ENCODE assay signal across 7 cellular contexts in the genomic region with DNA sequence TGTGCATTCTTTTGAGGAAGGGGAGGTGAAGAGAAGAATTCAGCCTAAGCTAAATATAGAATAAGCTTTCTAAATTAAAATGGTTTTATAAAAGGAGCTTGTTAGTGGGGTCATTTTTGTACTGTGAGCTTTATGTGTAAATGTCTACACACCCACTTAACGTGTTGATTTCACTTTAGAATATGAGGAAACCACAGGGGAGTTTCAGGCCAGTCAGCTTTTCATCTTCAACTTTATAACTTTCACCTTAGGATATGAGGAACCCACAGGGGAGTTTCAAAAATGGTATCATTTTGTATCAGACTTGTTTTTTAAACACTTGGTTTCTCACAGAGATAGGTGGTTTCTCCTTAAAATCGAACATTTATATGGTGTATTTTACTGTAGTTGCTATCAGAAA.
DNase-seq lines count a peak whose midpoint lies in the region; ATAC-seq, FAIRE-seq and TF ChIP-seq lines count a peak whose summit lies in the region.
"Not testable (repeated sequence)": the region's sequence is repeated elsewhere in the genome, so short reads cannot be mapped to it uniquely, and the experiment has no call there.

No MANE protein-coding gene starts in this region.

- H3K4me1 Mint-ChIP-seq in activated T-helper 17 cell treated with anti-CD3 and anti-CD28 coated beads, Interleukin-2, amount 50 U/mL, for 72 hours: not testable (repeated sequence)
- peaks cover 9 to 12% of the 10 kb centered on the region in 2 donors for H3K4me1 Mint-ChIP-seq in natural killer cell

- H3K4me3 ChIP-seq in Peyer's patch (peak overlapping the region in 3 of 4 donors; percentile 60 to 67 (median 63)), bronchial epithelial cell (ENCODE audit: low read depth, low read length) (peak overlapping the region; percentile 41), gastroesophageal sphincter (peak overlapping the region; percentile 69 to 71), spleen (peak overlapping the region in 6 of 8 donors; percentile 37 to 77 (median 58))

- not testable (repeated sequence) for TF ChIP-seq CTCF in Peyer's patch (IDR thresholded peaks at IDR 0.05); bronchial epithelial cell (IDR thresholded peaks at IDR 0.05; ENCODE audit: insufficient read depth, low read length, severe bottlenecking); gastroesophageal sphincter (IDR thresholded peaks at IDR 0.05); natural killer cell (IDR thresholded peaks at IDR 0.05); spleen (IDR thresholded peaks at IDR 0.05 in 8 of 11, conservative IDR thresholded peaks at IDR 0.05 in 3 of 11)

- H3K4me3 Mint-ChIP-seq in activated T-helper 17 cell treated with anti-CD3 and anti-CD28 coated beads, Interleukin-2, amount 50 U/mL, for 72 hours: peak overlapping the region; percentile 72
- H3K4me3 Mint-ChIP-seq in natural killer cell: peak overlapping the region; percentile 95

- not testable (repeated sequence) for H3K27me3 ChIP-seq in Peyer's patch; bronchial epithelial cell (ENCODE audit: control insufficient read depth, insufficient read depth, low read length); gastroesophageal sphincter; spleen (replicated peaks in 1 of 7)

- 10% methylated on average over 2 of the region's 2 CpGs for WGBS in gastroesophageal sphincter (ENCODE audit: low coverage in 1 of 2), 2 donors
- WGBS in spleen, 5 donors: 0 to 20% (median 3%) methylated on average over 1 to 2 of the region's 2 CpGs

- H3K27me3 Mint-ChIP-seq in activated T-helper 17 cell treated with anti-CD3 and anti-CD28 coated beads, Interleukin-2, amount 50 U/mL, for 72 hours; natural killer cell (ENCODE audit: low read depth in 2 of 2): not testable (repeated sequence)

- H3K9me3 ChIP-seq in Peyer's patch, gastroesophageal sphincter, spleen: not testable (repeated sequence)

- not testable (repeated sequence) for FAIRE-seq in bronchial epithelial cell (lab: Jason Lieb, UNC)

- H3K36me3 Mint-ChIP-seq in activated T-helper 17 cell treated with anti-CD3 and anti-CD28 coated beads, Interleukin-2, amount 50 U/mL, for 72 hours (ENCODE audit: low read depth); natural killer cell: not testable (repeated sequence)

- DNase-seq in Peyer's patch; bronchial epithelial cell (ENCODE audit: low read depth); natural killer cell; spleen: not testable (repeated sequence)

- H3K4me1 ChIP-seq in Peyer's patch, gastroesophageal sphincter: not testable (repeated sequence)
- peaks cover 0 to 19% (median 3%) of the 10 kb centered on the region in 6 donors for H3K4me1 ChIP-seq in spleen

- not testable (repeated sequence) for H3K9me3 Mint-ChIP-seq in activated T-helper 17 cell treated with anti-CD3 and anti-CD28 coated beads, Interleukin-2, amount 50 U/mL, for 72 hours; natural killer cell

- H3K27ac ChIP-seq in Peyer's patch: peak overlapping the region; percentile 83 to 88 (median 85)
- peak overlapping the region; percentile 93 to 98 (median 96) for H3K27ac ChIP-seq in gastroesophageal sphincter
- peak overlapping the region; percentile 81 to 92 (median 88) for H3K27ac ChIP-seq in spleen

- ATAC-seq in GM19468 (IDR thresholded peaks at IDR 0.05; ENCODE audit: extremely low read depth, unreplicated experiment) (peak; percentile 11), natural killer cell (peak; percentile 17 to 44 (median 29))
- ATAC-seq in activated T-helper 17 cell treated with anti-CD3 and anti-CD28 coated beads, Interleukin-2, amount 50 U/mL, for 72 hours (replicated peaks); gastroesophageal sphincter: not testable (repeated sequence)

- not testable (repeated sequence) for TF ChIP-seq POLR2A in Peyer's patch (IDR thresholded peaks at IDR 0.05); gastroesophageal sphincter (IDR thresholded peaks at IDR 0.05); spleen (IDR thresholded peaks at IDR 0.05)

- not testable (repeated sequence) for TF ChIP-seq EP300 in gastroesophageal sphincter (IDR thresholded peaks at IDR 0.05)

- peak overlapping the region; percentile 80 for H3K27ac Mint-ChIP-seq in activated T-helper 17 cell treated with anti-CD3 and anti-CD28 coated beads, Interleukin-2, amount 50 U/mL, for 72 hours
- peak overlapping the region; percentile 89 to 93 for H3K27ac Mint-ChIP-seq in natural killer cell

- intact Hi-C loops in natural killer cell (cut with micrococcal nuclease); spleen (cut with DNase I; ENCODE audit: low total_unique reads): not testable (repeated sequence)

- not testable (repeated sequence) for H3K36me3 ChIP-seq in Peyer's patch; bronchial epithelial cell (ENCODE audit: control insufficient read depth, insufficient read depth, low read length); gastroesophageal sphincter; spleen
